ENCODE assay signal across 2 cellular contexts in genomic region chr6:132819405-132820145, GRCh38.
TF ChIP-seq lines count a peak whose summit lies in the region.

No MANE protein-coding gene starts in this region.

TF ChIP-seq in HepG2, 621 proteins besides CTCF, POLR2A, EP300 and RAD21 (continued from another document and continues in another):
- 0 out of 2 replicates have a peak, but pooled peaks have one; percentile 45 for TF ChIP-seq HOXA5 (CRISPR knock-in tag; IDR thresholded peaks at IDR 0.05)
- no peak for TF ChIP-seq ZFP1 (CRISPR knock-in tag; IDR thresholded peaks at IDR 0.05)
- 0 out of 2 replicates have a peak, but pooled peaks have one; percentile 18 for TF ChIP-seq ZBTB3 (CRISPR knock-in tag; IDR thresholded peaks at IDR 0.05; ENCODE audit: borderline replicate concordance, low read depth)
- no peak for TF ChIP-seq IKZF4 (CRISPR knock-in tag; IDR thresholded peaks at IDR 0.05; ENCODE audit: borderline replicate concordance, low read depth, not compliant biosample characterization)
- TF ChIP-seq FOXO4 (CRISPR knock-in tag; conservative IDR thresholded peaks at IDR 0.05): 0 out of 2 replicates have a peak, but pooled peaks have one; percentile 43
- no peak for TF ChIP-seq GTF3A (CRISPR knock-in tag; conservative IDR thresholded peaks at IDR 0.05)
- TF ChIP-seq PAF1 (CRISPR knock-in tag; IDR thresholded peaks at IDR 0.05): peak; percentile 21
- no peak for TF ChIP-seq KAT8 (CRISPR knock-in tag; IDR thresholded peaks at IDR 0.05)
- TF ChIP-seq ZBTB38 (CRISPR knock-in tag; IDR thresholded peaks at IDR 0.05): no peak
- no peak for TF ChIP-seq ZNF441 (CRISPR knock-in tag; IDR thresholded peaks at IDR 0.05; ENCODE audit: borderline replicate concordance)
- TF ChIP-seq GPN1 (CRISPR knock-in tag; IDR thresholded peaks at IDR 0.05; ENCODE audit: borderline replicate concordance): no peak
- TF ChIP-seq RORA (CRISPR knock-in tag; IDR thresholded peaks at IDR 0.05): no peak
- 0 out of 2 replicates have a peak, but pooled peaks have one; percentile 16 for TF ChIP-seq ARNT2 (CRISPR knock-in tag; IDR thresholded peaks at IDR 0.05; ENCODE audit: low read depth)
- TF ChIP-seq NKX3-1 (CRISPR knock-in tag; IDR thresholded peaks at IDR 0.05): peak; percentile 34; the same call in 1 of the 2 replicates
- TF ChIP-seq HCFC1 (IDR thresholded peaks at IDR 0.05; ENCODE audit: low read depth, low read length): no peak
- no peak for TF ChIP-seq ARID4A (CRISPR knock-in tag; IDR thresholded peaks at IDR 0.05; ENCODE audit: borderline replicate concordance)
- TF ChIP-seq BRCA1 (CRISPR knock-in tag; IDR thresholded peaks at IDR 0.05): no peak
- no peak for TF ChIP-seq AKNA (CRISPR knock-in tag; IDR thresholded peaks at IDR 0.05; ENCODE audit: borderline replicate concordance)
- TF ChIP-seq THAP11 (CRISPR knock-in tag; IDR thresholded peaks at IDR 0.05): no peak; the same call in 1 of the 2 replicates
- no peak for TF ChIP-seq PPARG (CRISPR knock-in tag; conservative IDR thresholded peaks at IDR 0.05)
- TF ChIP-seq REXO4 (CRISPR knock-in tag; IDR thresholded peaks at IDR 0.05; ENCODE audit: borderline replicate concordance): no peak
- TF ChIP-seq SATB2 (CRISPR knock-in tag; IDR thresholded peaks at IDR 0.05): no peak

TF ChIP-seq in PFSK-1, 5 proteins besides CTCF, POLR2A, EP300 and RAD21 (continued from another document):
- peak; percentile 26; the same call in 1 of the 2 replicates for TF ChIP-seq TAF1 (IDR thresholded peaks at IDR 0.05; ENCODE audit: borderline replicate concordance, insufficient read depth, low read length)
- TF ChIP-seq FOXP2 (optimal IDR thresholded peaks at IDR 0.05; ENCODE audit: borderline replicate concordance, extremely low read depth, extremely low read length, insufficient read depth): no peak
- no peak for TF ChIP-seq SIN3A (IDR thresholded peaks at IDR 0.05; ENCODE audit: borderline replicate concordance, insufficient read depth, low read length)
- no peak for TF ChIP-seq REST (IDR thresholded peaks at IDR 0.05; ENCODE audit: insufficient read depth in 1 of 2, low read depth in 2 of 2, low read length in 2 of 2)
